In the genomic region with DNA sequence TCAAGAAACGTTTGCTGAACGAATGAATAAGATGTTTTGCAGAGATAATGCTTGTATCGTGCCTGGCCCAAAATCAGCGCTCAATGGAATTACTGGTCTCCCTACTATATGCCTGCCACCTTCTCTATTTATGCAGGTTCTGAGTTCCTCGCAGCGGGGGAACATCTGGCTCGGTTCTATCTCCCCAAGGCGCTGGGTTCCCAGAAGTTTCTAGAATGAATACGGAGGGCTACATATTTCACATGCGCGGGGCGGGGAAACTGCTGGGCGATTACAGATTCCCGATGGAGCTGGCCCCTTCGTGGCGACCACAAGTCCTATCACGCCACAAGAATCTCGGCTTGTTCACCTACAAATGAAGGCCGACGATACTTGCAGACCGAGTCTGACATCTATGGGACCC, we compare ENCODE assay signal across 8 cellular contexts. TPM values are rescaled to one million over a fixed set of nuclear protein-coding genes. Genes with fewer than 3 reads are reported as not detected.
DNase-seq lines count a peak whose midpoint lies in the region; ATAC-seq and TF ChIP-seq lines count a peak whose summit lies in the region.

No MANE protein-coding gene starts in this region.

- peaks cover 28% of the 10 kb centered on the region for H3K4me1 Mint-ChIP-seq in activated CD8-positive, alpha-beta T cell treated with anti-CD3 and anti-CD28 coated beads for 36 hours (ENCODE audit: low read depth)

- H3K4me3 ChIP-seq in hepatocyte (peak overlapping the region; percentile 90), smooth muscle cell (peak overlapping the region; percentile 81)

- H3K4me2 ChIP-seq in hepatocyte, result peak overlapping the region; percentile 93
- H3K4me2 ChIP-seq in smooth muscle cell, result peak overlapping the region; percentile 86

- H3F3A ChIP-seq in smooth muscle cell (ENCODE audit: low read depth), result peaks cover 7% of the 10 kb centered on the region

- peak overlapping the region; percentile 82 for H3K9ac ChIP-seq in smooth muscle cell (ENCODE audit: low read depth)

- peaks cover 43% of the 10 kb centered on the region for H3K79me2 ChIP-seq in hepatocyte
- H3K79me2 ChIP-seq in smooth muscle cell (ENCODE audit: low read depth), result peaks cover 42% of the 10 kb centered on the region

- TF ChIP-seq CTCF in activated CD8-positive, alpha-beta T cell treated with anti-CD3 and anti-CD28 coated beads for 36 hours (IDR thresholded peaks at IDR 0.05), result no peak
- no peak for TF ChIP-seq CTCF in hepatocyte (IDR thresholded peaks at IDR 0.05; ENCODE audit: poor library complexity)
- TF ChIP-seq CTCF in smooth muscle cell (IDR thresholded peaks at IDR 0.05; ENCODE audit: borderline replicate concordance, insufficient read depth, poor library complexity, severe bottlenecking), result no peak

- POLR2A ChIA-PET in activated CD8-positive, alpha-beta T cell treated with anti-CD3 and anti-CD28 coated beads for 36 hours (lab: Charles Lee), result interaction anchor here (0.7 to 3.6 kb wide), 8 partner anchors 10 to 435 kb away, joined by 3 to 40 read pairs (median 4); a partner anchor contains a TSS

- H3K27me3 ChIP-seq in hepatocyte, result no peaks in the 10 kb centered on the region
- H3K27me3 ChIP-seq in smooth muscle cell (ENCODE audit: low read depth), result no peaks in the 10 kb centered on the region

- H3K36me3 Mint-ChIP-seq in activated CD8-positive, alpha-beta T cell treated with anti-CD3 and anti-CD28 coated beads for 36 hours (ENCODE audit: low read depth), result peaks cover 17% of the 10 kb centered on the region

- H2AFZ ChIP-seq in hepatocyte, result peak overlapping the region; percentile 99
- peak overlapping the region; percentile 97 for H2AFZ ChIP-seq in smooth muscle cell (ENCODE audit: low read depth)

- no peak for DNase-seq in activated CD8-positive, alpha-beta T cell treated with anti-CD3 and anti-CD28 coated beads for 36 hours
- DNase-seq in hepatocyte (ENCODE audit: low spot score) (no peak), smooth muscle cell (lab: John Stamatoyannopoulos, UW; ENCODE audit: unreplicated experiment) (no peak), HuH-7.5 (ENCODE audit: low spot score) (no peak)

- H3K27me3 Mint-ChIP-seq in activated CD8-positive, alpha-beta T cell treated with anti-CD3 and anti-CD28 coated beads for 36 hours, result no peaks in the 10 kb centered on the region

- CTCF ChIA-PET in activated CD8-positive, alpha-beta T cell treated with anti-CD3 and anti-CD28 coated beads for 36 hours (lab: Charles Lee), result interaction anchor here (0.7 to 1.5 kb wide), 7 partner anchors 10 to 250 kb away, joined by 3 to 5 read pairs (median 4); a partner anchor contains a TSS

- no peaks in the 10 kb centered on the region for H3K9me3 Mint-ChIP-seq in activated CD8-positive, alpha-beta T cell treated with anti-CD3 and anti-CD28 coated beads for 36 hours

- H3K36me3 ChIP-seq in hepatocyte (replicated peaks; ENCODE audit: insufficient read depth, low read depth) (no peaks in the 10 kb centered on the region), smooth muscle cell (ENCODE audit: low read depth) (no peaks in the 10 kb centered on the region)

- H3K4me1 ChIP-seq in hepatocyte (ENCODE audit: insufficient read depth), result peaks cover 14% of the 10 kb centered on the region
- H3K4me1 ChIP-seq in smooth muscle cell (ENCODE audit: low read depth), result peaks cover 11% of the 10 kb centered on the region

- H3K9me2 ChIP-seq in hepatocyte (replicated peaks; ENCODE audit: insufficient read depth), result no peaks in the 10 kb centered on the region

- peaks cover 8% of the 10 kb centered on the region for H4K20me1 ChIP-seq in hepatocyte (ENCODE audit: insufficient read depth, poor library complexity, severe bottlenecking)
- H4K20me1 ChIP-seq in smooth muscle cell (ENCODE audit: low read depth), result peaks cover 8% of the 10 kb centered on the region

- intact Hi-C loops in activated CD8-positive, alpha-beta T cell treated with anti-CD3 and anti-CD28 coated beads for 36 hours (cut with micrococcal nuclease), result loop anchor here (2.0 to 10.0 kb wide), 2 partner anchors 114 to 240 kb away; a partner anchor contains a TSS

- H3K27ac ChIP-seq in hepatocyte, result peak overlapping the region; percentile 88
- H3K27ac ChIP-seq in smooth muscle cell (ENCODE audit: low read depth), result peak overlapping the region; percentile 21

- under 1% methylated on average over 21 of the region's 21 CpGs for WGBS in hepatocyte (ENCODE audit: low lambda C conversion rate, missing lambda C conversion rate)
- under 1% methylated on average over 21 of the region's 21 CpGs for WGBS in smooth muscle cell (ENCODE audit: low lambda C conversion rate)

- peak; percentile 12 for ATAC-seq in GM18868 (IDR thresholded peaks at IDR 0.05; ENCODE audit: unreplicated experiment)
- ATAC-seq in HG02973 (IDR thresholded peaks at IDR 0.05; ENCODE audit: unreplicated experiment), result peak; percentile 12
- ATAC-seq in activated CD8-positive, alpha-beta T cell treated with anti-CD3 and anti-CD28 coated beads for 36 hours, result peak; percentile 35
- ATAC-seq in GM19035 (IDR thresholded peaks at IDR 0.05; ENCODE audit: unreplicated experiment), result no peak
- no peak for ATAC-seq in GM21360 (IDR thresholded peaks at IDR 0.05; ENCODE audit: unreplicated experiment)

- H3K27ac Mint-ChIP-seq in activated CD8-positive, alpha-beta T cell treated with anti-CD3 and anti-CD28 coated beads for 36 hours, result peak overlapping the region; percentile 91

- H3K9me3 ChIP-seq in hepatocyte (ENCODE audit: low read depth) (no peaks in the 10 kb centered on the region), smooth muscle cell (replicated peaks; ENCODE audit: low read depth) (no peaks in the 10 kb centered on the region)

- peak overlapping the region; percentile 88 for H3K4me3 Mint-ChIP-seq in activated CD8-positive, alpha-beta T cell treated with anti-CD3 and anti-CD28 coated beads for 36 hours

RNA-seq across cellular contexts. Expression of a gene that starts 0.4 kb away (rescaled TPM):
- 10 to 100 TPM; 59.9 to 64.0 TPM for total RNA-seq in activated CD8-positive, alpha-beta T cell treated with anti-CD3 and anti-CD28 coated beads for 36 hours
- total RNA-seq in hepatocyte, result 34.6 and 35.0 TPM in 2 replicates
- polyA plus RNA-seq in hepatocyte, result 35.6 and 41.0 TPM in 2 replicates
- total RNA-seq in smooth muscle cell, result 23.5 and 25.3 TPM in 2 replicates
- 32.3 and 50.4 TPM in 2 replicates for polyA plus RNA-seq in smooth muscle cell

RNA-seq across cellular contexts. Expression of a gene that starts 20.4 kb away (rescaled TPM):
- 10 to 100 TPM; 21.2 to 25.9 TPM for total RNA-seq in activated CD8-positive, alpha-beta T cell treated with anti-CD3 and anti-CD28 coated beads for 36 hours
- 45.9 and 49.1 TPM in 2 replicates for total RNA-seq in hepatocyte
- 121 and 154 TPM in 2 replicates for polyA plus RNA-seq in hepatocyte
- total RNA-seq in smooth muscle cell, result 40.2 and 42.5 TPM in 2 replicates
- polyA plus RNA-seq in smooth muscle cell, result 87.7 and 122 TPM in 2 replicates

RNA-seq across cellular contexts. Expression of a gene that starts 37.9 kb away (rescaled TPM):
- total RNA-seq in activated CD8-positive, alpha-beta T cell treated with anti-CD3 and anti-CD28 coated beads for 36 hours, result not detected
- not detected in 2 replicates for total RNA-seq in hepatocyte
- polyA plus RNA-seq in hepatocyte, result not detected in 2 replicates
- total RNA-seq in smooth muscle cell, result not detected in 2 replicates
- polyA plus RNA-seq in smooth muscle cell, result not detected in 2 replicates

RNA-seq across cellular contexts. Expression of a gene that starts 39.9 kb away (rescaled TPM):
- total RNA-seq in activated CD8-positive, alpha-beta T cell treated with anti-CD3 and anti-CD28 coated beads for 36 hours, result 100 to 1,000 TPM; 211 to 223 TPM
- 222 and 243 TPM in 2 replicates for total RNA-seq in hepatocyte
- 389 and 436 TPM in 2 replicates for polyA plus RNA-seq in hepatocyte
- total RNA-seq in smooth muscle cell, result 444 and 464 TPM in 2 replicates
- polyA plus RNA-seq in smooth muscle cell, result 772 and 784 TPM in 2 replicates

RNA-seq across cellular contexts. Expression of a gene that starts 51.3 kb away (rescaled TPM):
- 10 to 100 TPM; 61.3 to 68.7 TPM for total RNA-seq in activated CD8-positive, alpha-beta T cell treated with anti-CD3 and anti-CD28 coated beads for 36 hours
- total RNA-seq in hepatocyte (31.6 and 33.1 TPM in 2 replicates), smooth muscle cell (34.6 and 40.4 TPM in 2 replicates)
- polyA plus RNA-seq in hepatocyte (62.7 and 68.8 TPM in 2 replicates), smooth muscle cell (46.3 and 69.1 TPM in 2 replicates)

Comparison
In these comparisons a context has a peak if more than half of its experiments do, and no peak if none do; other contexts are left out.
1. ATAC-seq: peak in GM18868 (single experiment), HG02973 (single experiment) and activated CD8-positive, alpha-beta T cell treated with anti-CD3 and anti-CD28 coated beads for 36 hours (single experiment); none in GM19035 (single experiment) and GM21360 (single experiment).